ENCODE assay signal across 10 cellular contexts in the genomic region with DNA sequence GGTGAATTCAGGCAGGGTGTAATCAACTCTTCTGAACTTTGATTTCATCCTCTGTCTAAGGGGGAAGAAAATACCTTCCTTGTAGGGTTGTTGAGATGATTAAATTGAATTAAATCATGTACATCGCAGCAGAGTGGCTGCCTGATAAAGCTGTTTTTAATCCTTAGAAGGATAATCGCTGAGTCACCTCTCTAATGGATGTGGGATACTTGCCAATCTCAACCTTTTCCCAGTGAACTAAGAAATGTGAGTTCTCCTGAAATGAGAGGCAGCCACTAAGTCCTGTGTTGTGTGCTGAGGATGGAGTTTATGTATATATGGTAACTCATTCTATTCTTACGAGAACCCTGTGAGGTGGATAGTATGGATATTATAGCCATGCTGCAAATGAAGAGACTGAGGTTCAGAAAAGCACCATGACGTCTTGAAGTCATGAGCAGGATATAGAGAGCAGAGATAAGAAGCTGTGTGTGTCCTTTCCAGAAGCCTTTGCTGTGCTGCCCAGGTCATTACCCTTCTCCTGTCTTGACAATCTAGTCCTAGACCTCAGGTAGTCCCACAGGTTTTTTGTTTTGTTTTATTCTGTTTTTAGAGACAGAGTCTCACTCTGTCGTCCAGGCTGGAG.
DNase-seq lines count a peak whose midpoint lies in the region; TF ChIP-seq lines count a peak whose summit lies in the region.
"Had no signal": no experiment of that assay in that cellular context is flagged by ENCODE, and none has a peak within 500 bp of the region (broad histone marks: within the 10 kb centered on the region; RNA-seq: fewer than 3 reads in every experiment).

No MANE protein-coding gene starts in this region.

- H3K4me1 ChIP-seq in prostate gland (replicated peaks), result no peaks in the 10 kb centered on the region

- H3K36me3 ChIP-seq in prostate gland, result no peaks in the 10 kb centered on the region

- 60% methylated on average over 5 of the region's 5 CpGs for WGBS in prostate gland

- no peak for TF ChIP-seq POLR2A in prostate gland (IDR thresholded peaks at IDR 0.05)

- in situ Hi-C loops in Caki2 (cut with HindIII; ENCODE audit: low pct_unique_long_range_greater_than_20kb, low sequenced_read_pairs), result no loop called here

- H3K27me3 ChIP-seq in prostate gland (replicated peaks; ENCODE audit: insufficient read depth), result no peaks in the 10 kb centered on the region

- intact Hi-C loops in prostate gland (cut with DNase I), result loop anchor here (10.0 kb wide), 1 partner anchor 135 kb away; a partner anchor contains a TSS

- TF ChIP-seq CTCF in epithelial cell of esophagus (IDR thresholded peaks at IDR 0.05; ENCODE audit: insufficient read depth, low read depth, low read length, missing control alignments) (no peak), prostate gland (IDR thresholded peaks at IDR 0.05) (no peak)

- peak; percentile 74 for DNase-seq in Caki2 (ENCODE audit: low read depth)
- peak; percentile 51 for DNase-seq in NCI-H460 (ENCODE audit: extremely low read depth, low read depth)
- DNase-seq in epithelial cell of esophagus (ENCODE audit: low read depth), result peak; percentile 59
- no peak for DNase-seq in prostate gland (ENCODE audit: low spot score)
- no peak for DNase-seq in nucleus accumbens (lab: John Stamatoyannopoulos, UW)
- DNase-seq in SW480 (ENCODE audit: low spot score), result no peak
- DNase-seq in activated gamma-delta T cell treated with Interleukin-2 at 50 U/mL for 16 hours, result no peak
- no peak for DNase-seq in NCI-H345 (lab: John Stamatoyannopoulos, UW)
- DNase-seq: NCI-H1436 treated with DMSO at 0.1 percent for 48 hours, T-cell had no signal

- no peaks in the 10 kb centered on the region for H3K9me3 ChIP-seq in prostate gland

- H3K4me3 ChIP-seq in epithelial cell of esophagus (ENCODE audit: low read length) (no peak overlapping the region), prostate gland (no peak overlapping the region)

- peak overlapping the region; percentile 48 to 70 for H3K27ac ChIP-seq in prostate gland

Comparison
In these comparisons a context has a peak if more than half of its experiments do, and no peak if none do; other contexts are left out.
1. DNase-seq: peak in Caki2 (single experiment), NCI-H460 (single experiment) and epithelial cell of esophagus (single experiment); none in prostate gland (single experiment), nucleus accumbens (0 of 56), SW480 (single experiment), activated gamma-delta T cell treated with Interleukin-2 at 50 U/mL for 16 hours (single experiment) and NCI-H345 (single experiment).